In the genomic region with DNA sequence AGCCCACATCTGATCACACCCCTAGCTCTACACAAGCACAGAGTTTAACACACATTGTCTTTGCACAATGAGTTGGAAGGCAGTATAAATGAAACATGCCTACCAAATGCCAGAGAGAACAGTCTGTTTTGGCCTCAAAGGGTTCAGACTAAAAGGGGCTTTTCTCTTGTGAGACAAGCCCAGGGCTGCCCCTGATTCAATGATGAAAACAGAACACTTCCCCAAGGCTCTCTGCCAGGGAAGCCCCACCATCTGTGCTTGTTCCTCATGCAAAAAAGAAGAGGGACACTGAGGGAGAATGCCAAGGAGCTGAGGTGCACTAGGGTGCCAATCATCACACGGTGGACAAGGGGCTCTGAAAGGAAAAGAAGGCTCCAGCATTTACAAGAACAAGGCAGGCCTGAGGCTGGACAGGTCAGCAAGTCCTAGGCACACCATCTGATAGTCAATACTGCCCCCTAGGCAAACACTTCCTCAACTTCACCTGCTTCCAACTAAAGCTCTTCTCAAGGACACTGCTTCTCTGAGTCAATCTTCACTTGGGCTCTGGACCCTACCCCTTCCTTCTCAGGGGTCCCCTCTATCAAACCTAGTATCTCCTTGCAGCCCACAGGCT, we compare ENCODE assay signal across 9 cellular contexts. TPM values are rescaled to one million over a fixed set of nuclear protein-coding genes. Genes with fewer than 3 reads are reported as not detected.
A peak's percentile ranks its signal among the peaks of the same experiment; 100 is the strongest.
DNase-seq lines count a peak whose midpoint lies in the region; ATAC-seq and TF ChIP-seq lines count a peak whose summit lies in the region.
"Had no signal": no experiment of that assay in that cellular context is flagged by ENCODE, and none has a peak within 500 bp of the region (broad histone marks: within the 10 kb centered on the region; RNA-seq: fewer than 3 reads in every experiment).

No MANE protein-coding gene starts in this region.

- peak; percentile 12 for DNase-seq in AG08395 (ENCODE audit: low spot score)
- DNase-seq in GM23248, result peak; percentile 37
- DNase-seq in PC-3, result peak; percentile 65
- DNase-seq in fibroblast of villous mesenchyme (ENCODE audit: low read depth), result peak; percentile 40
- no peak for DNase-seq in GDM1 (lab: John Stamatoyannopoulos, UW)
- no peak for DNase-seq in NCI-H1436 treated with DMSO at 0.1 percent for 48 hours (lab: John Stamatoyannopoulos, UW)
- DNase-seq in mesenteric fat pad (ENCODE audit: low spot score), result no peak

- ATAC-seq in PC-3 (peak; percentile 90), GM18861 (IDR thresholded peaks at IDR 0.05; ENCODE audit: unreplicated experiment) (no peak)

- H3K9ac ChIP-seq in GM23248, result no peak overlapping the region
- no peak overlapping the region for H3K9ac ChIP-seq in PC-3 (ENCODE audit: low read length)
- H3K9ac ChIP-seq: parathyroid adenoma had no signal

- no peaks in the 10 kb centered on the region for H3K27me3 ChIP-seq in GM23248 (replicated peaks; ENCODE audit: insufficient read depth)
- H3K27me3 ChIP-seq in PC-3 (ENCODE audit: low read length), result no peaks in the 10 kb centered on the region

- no peaks in the 10 kb centered on the region for H3K9me2 ChIP-seq in GM23248 (ENCODE audit: insufficient read depth)
- H3K9me2 ChIP-seq in PC-3 (replicated peaks; ENCODE audit: low read length), result no peaks in the 10 kb centered on the region

- POLR2A ChIA-PET in PC-3 (lab: Charles Lee; ENCODE audit: unreplicated experiment), result no interaction called here

- WGBS in GM23248 (ENCODE audit: low coverage in 1 of 2, low lambda C conversion rate in 2 of 2, missing lambda C conversion rate in 2 of 2), 2 experiments, result 33 to 47% methylated on average over 1 of the region's 1 CpG

- CTCF ChIA-PET in PC-3 (lab: Charles Lee), result interaction anchor here (0.5 to 1.4 kb wide), 7 partner anchors 24 to 101 kb away, joined by 3 to 4 read pairs (median 3); no protein-coding TSS in a partner anchor

- no peaks in the 10 kb centered on the region for H3K79me2 ChIP-seq in GM23248 (ENCODE audit: insufficient read depth)
- no peaks in the 10 kb centered on the region for H3K79me2 ChIP-seq in PC-3 (ENCODE audit: low read length)
- H3K79me2 ChIP-seq: parathyroid adenoma had no signal

- H3F3A ChIP-seq in GM23248 (ENCODE audit: insufficient read depth) (no peaks in the 10 kb centered on the region), PC-3 (ENCODE audit: low read length, unreplicated experiment) (no peaks in the 10 kb centered on the region)

- H3K4me3 ChIP-seq in GM23248, result no peak overlapping the region
- no peak overlapping the region for H3K4me3 ChIP-seq in PC-3 (ENCODE audit: low read length)
- no peak overlapping the region for H3K4me3 ChIP-seq in fibroblast of villous mesenchyme (ENCODE audit: low read depth, low read length)

- no peak overlapping the region for H2AFZ ChIP-seq in GM23248
- no peak overlapping the region for H2AFZ ChIP-seq in PC-3 (ENCODE audit: low read length)
- H2AFZ ChIP-seq: parathyroid adenoma had no signal

- intact Hi-C loops in PC-3 (cut with micrococcal nuclease), result loop anchor here (2.0 to 5.0 kb wide), 2 partner anchors 58 to 224 kb away; no protein-coding TSS in a partner anchor

- H3K36me3 ChIP-seq in GM23248 (ENCODE audit: low read depth), result peaks cover 38% of the 10 kb centered on the region; the same call in 1 of the 2 replicates
- H3K36me3 ChIP-seq in PC-3 (ENCODE audit: low read depth, low read length), result no peaks in the 10 kb centered on the region

- no peaks in the 10 kb centered on the region for H3K4me1 ChIP-seq in GM23248 (ENCODE audit: insufficient read depth)
- H3K4me1 ChIP-seq in PC-3 (ENCODE audit: insufficient read depth, low read length), result no peaks in the 10 kb centered on the region
- H3K4me1 ChIP-seq: parathyroid adenoma had no signal

- no TSS peak for BruUV-seq in PC-3 (replicated peaks; lab: Mats Ljungman, UMichigan)

- H3K4me2 ChIP-seq in GM23248 (ENCODE audit: unreplicated experiment) (no peak overlapping the region), PC-3 (ENCODE audit: low read length) (no peak overlapping the region)

- TF ChIP-seq CTCF in PC-3 (conservative IDR thresholded peaks at IDR 0.05; ENCODE audit: low read depth, low read length) (peak; percentile 72), fibroblast of villous mesenchyme (IDR thresholded peaks at IDR 0.05; ENCODE audit: insufficient read depth, low read depth, low read length) (peak; percentile 45)

- no peak overlapping the region for H3K27ac ChIP-seq in GM23248
- no peak overlapping the region for H3K27ac ChIP-seq in PC-3 (ENCODE audit: low read length)
- H3K27ac ChIP-seq: parathyroid adenoma had no signal

- in situ Hi-C loops in GM23248 (cut with MboI), result no loop called here

- H4K20me1 ChIP-seq in GM23248 (ENCODE audit: insufficient read depth) (no peaks in the 10 kb centered on the region), PC-3 (ENCODE audit: low read length) (no peaks in the 10 kb centered on the region)

- H3K9me3 ChIP-seq in GM23248 (ENCODE audit: low read depth) (no peaks in the 10 kb centered on the region), PC-3 (ENCODE audit: low read length) (no peaks in the 10 kb centered on the region)

RNA-seq across cellular contexts. Expression of a gene that starts 37.5 kb away (rescaled TPM):
- 0.63 and 0.65 TPM in 2 replicates for total RNA-seq in GM23248 (2014; rRNA removed; shearing (Covaris generic))
- 1.1 and 1.2 TPM in 2 replicates for polyA plus RNA-seq in GM23248 (2016; fragmentation: Nextera tagmentation; extraction: Ambion mirVana)
- total RNA-seq in PC-3 (2014; rRNA removed) (23.7 and 26.8 TPM in 2 replicates), fibroblast of villous mesenchyme (1.6 and 1.7 TPM in 2 replicates), mesenteric fat pad (1.2 TPM)

Comparison
In these comparisons a context has a peak if more than half of its experiments do, and no peak if none do; other contexts are left out.
1. DNase-seq: peak in AG08395 (single experiment), GM23248 (single experiment), PC-3 (single experiment) and fibroblast of villous mesenchyme (single experiment); none in GDM1 (single experiment), NCI-H1436 treated with DMSO at 0.1 percent for 48 hours (single experiment) and mesenteric fat pad (single experiment).